16 cellular contexts compared by ENCODE assay signal in the genomic region with DNA sequence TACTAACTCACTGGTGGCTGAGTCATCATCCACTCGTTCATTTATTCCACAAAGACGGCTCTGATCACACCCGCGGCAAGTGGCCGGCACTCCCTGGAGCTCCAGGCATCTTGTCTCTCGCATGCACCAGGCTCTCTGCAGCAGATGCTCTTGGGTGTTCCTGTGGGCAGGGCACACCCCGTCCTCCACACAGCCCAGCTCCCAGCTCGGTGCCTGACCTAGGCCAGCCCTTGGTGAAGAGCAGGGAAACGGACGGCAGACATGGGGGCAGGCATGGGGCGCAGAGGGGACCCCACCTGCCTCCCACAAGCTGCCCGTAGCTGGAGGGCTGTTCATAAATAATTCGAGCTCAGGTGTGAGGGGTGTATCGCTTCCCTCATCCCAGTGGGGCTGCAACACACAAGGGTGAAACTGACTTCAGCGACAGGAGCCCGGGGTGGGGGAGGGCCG. TPM values are rescaled to one million over a fixed set of nuclear protein-coding genes. Genes with fewer than 3 reads are reported as not detected.
DNase-seq lines count a peak whose midpoint lies in the region; ATAC-seq, FAIRE-seq and TF ChIP-seq lines count a peak whose summit lies in the region.
"Had no signal": no experiment of that assay in that cellular context is flagged by ENCODE, and none has a peak within 500 bp of the region (broad histone marks: within the 10 kb centered on the region; RNA-seq: fewer than 3 reads in every experiment).

No MANE protein-coding gene starts in this region.

- FAIRE-seq in A549 (lab: Jason Lieb, UNC) = no peak
- FAIRE-seq: endometrium, GM19239, pancreas had no signal

- intact Hi-C loops in Panc1 (cut with micrococcal nuclease; ENCODE audit: unreplicated experiment) = no loop called here

- H3K4me2 ChIP-seq in A549 = peak overlapping the region; percentile 65

- TF ChIP-seq CTCF in A549 (IDR thresholded peaks at IDR 0.05) (no peak), Panc1 (IDR thresholded peaks at IDR 0.05) (no peak)

- peaks cover 56% of the 10 kb centered on the region for H3K4me1 ChIP-seq in A549
- H3K4me1 ChIP-seq in Panc1 (ENCODE audit: control insufficient read depth, insufficient read depth, low read length) = peaks cover 49% of the 10 kb centered on the region
- H3K4me1 ChIP-seq: body of pancreas, pancreas had no signal

- CTCF ChIA-PET in A549 (lab: Yijun Ruan, JAX) (interaction anchor here (0.9 to 1.0 kb wide), 3 partner anchors 13 to 156 kb away, joined by 3 to 6 read pairs (median 3); no protein-coding TSS in a partner anchor), Panc1 (lab: Charles Lee) (no interaction called here)

- BruUV-seq in Panc1 (replicated peaks; lab: Mats Ljungman, UMichigan) = no TSS peak

- no peak overlapping the region for H3K4me3 ChIP-seq in A549
- H3K4me3 ChIP-seq in Panc1 (ENCODE audit: low read depth in 2 of 2, low read length in 2 of 2) = no peak overlapping the region
- H3K4me3 ChIP-seq: body of pancreas, pancreas had no signal

- in situ Hi-C loops in Panc1 (cut with HindIII; ENCODE audit: low pct_unique_long_range_greater_than_20kb, low sequenced_read_pairs) = no loop called here

- TF ChIP-seq EP300 in A549 (IDR thresholded peaks at IDR 0.05) = no peak; a peak in 1 of 5 replicates

- TF ChIP-seq POLR2A in A549 (IDR thresholded peaks at IDR 0.05; ENCODE audit: low read length) = no peak

- no peaks in the 10 kb centered on the region for H3K9me3 ChIP-seq in A549
- H3K9me3 ChIP-seq in Panc1 (ENCODE audit: control insufficient read depth, insufficient read depth, low read depth, low read length) = no peaks in the 10 kb centered on the region
- H3K9me3 ChIP-seq: body of pancreas, pancreas had no signal

- H3K27ac ChIP-seq in A549 = peak overlapping the region; percentile 87 to 98
- peak overlapping the region; percentile 92 for H3K27ac ChIP-seq in Panc1 (ENCODE audit: low read length)
- H3K27ac ChIP-seq: body of pancreas, C4-2B, pancreas had no signal

- ATAC-seq in A549 = peak; percentile 37 to 59
- ATAC-seq in Panc1 = peak; percentile 56
- ATAC-seq in left lobe of liver = no peak
- no peak for ATAC-seq in GM18868 (IDR thresholded peaks at IDR 0.05; ENCODE audit: unreplicated experiment)
- no peak for ATAC-seq in HG03565 (IDR thresholded peaks at IDR 0.05; ENCODE audit: unreplicated experiment)
- ATAC-seq: body of pancreas; pancreas; stimulated activated memory B cell treated with anti-CD40 and anti-IgM and Interleukin-4, amounts not matched to agents 10 μg/mL and 1 μg/mL and 100 μg/mL, for 72 hours had no signal

- no peaks in the 10 kb centered on the region for H3K36me3 ChIP-seq in Panc1 (ENCODE audit: control insufficient read depth, insufficient read depth, low read length)
- H3K36me3 ChIP-seq: pancreas had no signal

- POLR2A ChIA-PET in A549 (lab: Yijun Ruan, JAX) = no interaction called here
- POLR2A ChIA-PET in Panc1 (lab: Charles Lee) = no interaction called here

- WGBS in A549 (ENCODE audit: missing lambda C conversion rate) = 18% methylated on average over 8 of the region's 17 CpGs

- peak; percentile 74 to 84 for DNase-seq in A549 (ENCODE audit: low read depth in 1 of 2, low spot score in 1 of 2)
- peak; percentile 90 for DNase-seq in DMS53 treated with DMSO at 0.1 percent for 48 hours (lab: John Stamatoyannopoulos, UW; ENCODE audit: unreplicated experiment)
- no peak for DNase-seq in Panc1 (ENCODE audit: low read depth, low spot score)
- peak; percentile 39 for DNase-seq in left lobe of liver (ENCODE audit: low spot score)
- no peak for DNase-seq in HuH-7.5 (ENCODE audit: low spot score)
- no peak for DNase-seq in SW 1271 (lab: John Stamatoyannopoulos, UW)
- DNase-seq: activated T-cell treated with anti-CD3 and anti-CD28 coated beads for 4 hours; body of pancreas; stimulated activated CD4-positive, alpha-beta T cell treated with anti-CD3 and anti-CD28 coated beads, Interleukin-2, amount 100 ng/mL, for 24 hours had no signal

- H3K27me3 ChIP-seq in Panc1 (ENCODE audit: control insufficient read depth, insufficient read depth, low read length) = no peaks in the 10 kb centered on the region
- H3K27me3 ChIP-seq: body of pancreas, pancreas had no signal

- TF ChIP-seq RAD21 in A549 (conservative IDR thresholded peaks at IDR 0.05 in 1 of 2, IDR thresholded peaks at IDR 0.05 in 1 of 2) = no peak

TF ChIP-seq in A549, 52 proteins besides CTCF, POLR2A, EP300 and RAD21:
- 0 out of 2 replicates have a peak, but pooled peaks have one; percentile 18 for TF ChIP-seq RARB (CRISPR knock-in tag; IDR thresholded peaks at IDR 0.05)
- 0 out of 5 replicates have a peak, but pooled peaks of 1 of the 2 experiments have one; percentile 20 for TF ChIP-seq JUN (IDR thresholded peaks at IDR 0.05)
- TF ChIP-seq HES2 (IDR thresholded peaks at IDR 0.05) = no peak
- no peak for TF ChIP-seq EHMT2 (IDR thresholded peaks at IDR 0.05; ENCODE audit: low read depth)
- TF ChIP-seq NFE2L2 (conservative IDR thresholded peaks at IDR 0.05; ENCODE audit: low read length) = no peak
- TF ChIP-seq ZSCAN20 (CRISPR knock-in tag; IDR thresholded peaks at IDR 0.05) = no peak
- no peak for TF ChIP-seq CBX2 (IDR thresholded peaks at IDR 0.05; ENCODE audit: borderline replicate concordance, low read depth)
- TF ChIP-seq CHD4 (IDR thresholded peaks at IDR 0.05; ENCODE audit: borderline replicate concordance) = no peak
- TF ChIP-seq HOXB13 (CRISPR knock-in tag; IDR thresholded peaks at IDR 0.05; ENCODE audit: low read depth) = no peak
- TF ChIP-seq JUNB (IDR thresholded peaks at IDR 0.05) = peak; percentile 38; the same call in 1 of the 2 replicates
- TF ChIP-seq, protein P1, sequence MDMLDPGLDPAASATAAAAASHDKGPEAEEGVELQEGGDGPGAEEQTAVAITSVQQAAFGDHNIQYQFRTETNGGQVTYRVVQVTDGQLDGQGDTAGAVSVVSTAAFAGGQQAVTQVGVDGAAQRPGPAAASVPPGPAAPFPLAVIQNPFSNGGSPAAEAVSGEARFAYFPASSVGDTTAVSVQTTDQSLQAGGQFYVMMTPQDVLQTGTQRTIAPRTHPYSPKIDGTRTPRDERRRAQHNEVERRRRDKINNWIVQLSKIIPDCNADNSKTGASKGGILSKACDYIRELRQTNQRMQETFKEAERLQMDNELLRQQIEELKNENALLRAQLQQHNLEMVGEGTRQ (IDR thresholded peaks at IDR 0.05) = no peak
- peak; percentile 35; the same call in 1 of the 2 replicates for TF ChIP-seq MAX (IDR thresholded peaks at IDR 0.05)
- TF ChIP-seq SMC3 (IDR thresholded peaks at IDR 0.05) = 0 out of 3 replicates have a peak, but pooled peaks have one; percentile 21
- TF ChIP-seq SREBF2 (IDR thresholded peaks at IDR 0.05) = no peak
- TF ChIP-seq HEYL (CRISPR knock-in tag; IDR thresholded peaks at IDR 0.05) = no peak
- TF ChIP-seq ZC3H11A (IDR thresholded peaks at IDR 0.05) = no peak
- TF ChIP-seq CHD2 (IDR thresholded peaks at IDR 0.05; ENCODE audit: low read length, partially characterized antibody) = no peak
- TF ChIP-seq PHF8 (IDR thresholded peaks at IDR 0.05; ENCODE audit: borderline replicate concordance, low read depth) = no peak
- TF ChIP-seq NPAS2 (CRISPR knock-in tag; IDR thresholded peaks at IDR 0.05; ENCODE audit: borderline replicate concordance) = no peak
- no peak for TF ChIP-seq HDAC2 (IDR thresholded peaks at IDR 0.05)
- TF ChIP-seq KDM1A (IDR thresholded peaks at IDR 0.05; ENCODE audit: low read depth) = no peak
- no peak for TF ChIP-seq CBX8 (IDR thresholded peaks at IDR 0.05)
- no peak for TF ChIP-seq ELK1 (IDR thresholded peaks at IDR 0.05; ENCODE audit: low read depth, low read length)
- no peak for TF ChIP-seq MAZ (IDR thresholded peaks at IDR 0.05; ENCODE audit: borderline replicate concordance, low read depth, low read length)
- no peak for TF ChIP-seq EHF (CRISPR knock-in tag; IDR thresholded peaks at IDR 0.05)
- TF ChIP-seq MYC (IDR thresholded peaks at IDR 0.05; ENCODE audit: borderline replicate concordance, low read length) = no peak
- TF ChIP-seq FOSL2 (IDR thresholded peaks at IDR 0.05) = 0 out of 2 replicates have a peak, but pooled peaks have one; percentile 29
- TF ChIP-seq FOSL2 (CRISPR knock-in tag; IDR thresholded peaks at IDR 0.05) = peak; percentile 59
TF ChIP-seq in A549: peak in this region for 6.

RNA-seq across cellular contexts. Expression of gene INHBB, which starts 51.5 kb away (rescaled TPM):
- polyA plus RNA-seq in A549 (2011; rRNA removed) (21.4 and 25.3 TPM in 2 replicates), A549 (2017; fragmentation: RNase III; extraction: RNeasy Plus Mini Kit Qiagen cat#74134 plus additional on column Dnase treatment) (7.2 to 9.3 TPM (median 9.2 TPM) in 3 replicates)
- 14.3 and 17.6 TPM in 2 replicates for polyA plus RNA-seq in A549 (2012; cell fraction: cytosol; rRNA removed)
- 13.8 and 22.1 TPM in 2 replicates for polyA plus RNA-seq in A549 (2012; cell fraction: nucleus; rRNA removed)
- polyA minus RNA-seq in A549 (2011; rRNA and poly(A)+ RNA removed) = 27.5 and 33.4 TPM in 2 replicates
- total RNA-seq in Panc1 (2021; ENCODE audit: unreplicated experiment) (38.2 TPM), left lobe of liver (6.3 TPM)
- polyA plus RNA-seq in Panc1 (2012; ENCODE audit: insufficient read length) = 36.3 TPM

Comparison
In these comparisons a context has a peak if more than half of its experiments do, and no peak if none do; other contexts are left out.
1. ATAC-seq: peak in A549 (2 of 2) and Panc1 (single experiment); none in left lobe of liver (single experiment), GM18868 (single experiment) and HG03565 (single experiment).
2. DNase-seq: peak in A549 (2 of 2), DMS53 treated with DMSO at 0.1 percent for 48 hours (single experiment) and left lobe of liver (single experiment); none in Panc1 (single experiment), HuH-7.5 (single experiment) and SW 1271 (0 of 2).